Comparison of ENCODE assay signal across 7 cellular contexts in genomic region chr2:229945975-229946374, GRCh38.
"Had no signal": no experiment of that assay in that cellular context is flagged by ENCODE, and none has a peak within 500 bp of the region (broad histone marks: within the 10 kb centered on the region; RNA-seq: fewer than 3 reads in every experiment).

No MANE protein-coding gene starts in this region.

- H3K4me1 Mint-ChIP-seq: IgD-negative memory B cell had no signal

- DNase-seq: GM23248, H9, HCEC 1CT, KG1 had no signal

- H3K27ac ChIP-seq: GM23248, HL-60 had no signal

- H3K9ac ChIP-seq: GM23248 had no signal

- H3K27ac Mint-ChIP-seq: IgD-negative memory B cell had no signal

- H3K27me3 Mint-ChIP-seq: IgD-negative memory B cell had no signal

- ATAC-seq: HepG2 had no signal

- H2AFZ ChIP-seq: GM23248 had no signal

- H3K4me3 ChIP-seq: GM23248 had no signal

- H3K9me3 Mint-ChIP-seq: H9, IgD-negative memory B cell had no signal

- H3K4me3 Mint-ChIP-seq: H9, IgD-negative memory B cell had no signal
